Comparison of ENCODE assay signal across 23 cellular contexts in the genomic region with DNA sequence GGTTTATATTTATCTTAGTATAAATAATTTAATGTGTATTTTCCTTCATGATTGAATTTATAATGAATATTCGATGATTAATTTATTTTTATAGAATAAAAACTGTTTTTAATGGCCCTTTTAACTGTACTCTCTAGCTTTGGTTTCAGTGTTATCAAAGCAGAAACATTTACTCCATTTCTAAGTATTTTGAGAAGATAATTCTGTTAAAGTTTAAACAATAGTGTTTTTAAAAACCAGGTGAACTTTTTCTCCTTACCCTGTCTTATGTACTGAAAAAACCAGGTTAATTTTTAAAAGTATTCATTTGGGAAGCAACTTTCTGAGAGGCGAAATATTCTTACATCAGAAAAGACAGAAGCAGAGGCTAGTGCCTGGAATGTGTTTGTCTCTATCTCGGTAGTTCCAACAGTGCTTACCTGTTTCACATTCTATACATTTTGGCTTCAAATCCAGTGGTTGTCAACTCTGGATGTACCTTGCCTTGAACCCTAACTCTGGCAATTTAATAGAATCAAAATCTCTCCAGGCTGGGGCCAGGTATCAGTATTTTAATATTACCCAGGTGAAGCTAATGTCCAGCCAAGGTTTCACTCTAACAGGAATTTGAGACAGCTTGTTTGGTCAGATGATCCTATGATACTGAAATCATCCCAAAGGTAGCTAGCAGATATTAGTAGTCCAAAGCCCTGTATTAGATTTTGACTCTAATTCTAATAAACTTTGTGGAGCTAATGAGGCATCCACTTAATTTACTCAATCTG.
DNase-seq lines count a peak whose midpoint lies in the region; ATAC-seq, FAIRE-seq and TF ChIP-seq lines count a peak whose summit lies in the region.
"Had no signal": no experiment of that assay in that cellular context is flagged by ENCODE, and none has a peak within 500 bp of the region (broad histone marks: within the 10 kb centered on the region; RNA-seq: fewer than 3 reads in every experiment).

No MANE protein-coding gene starts in this region.

- H3K27ac ChIP-seq in liver (ENCODE audit: low read depth in 1 of 2, low read length in 2 of 2) (peak overlapping the region; percentile 21 to 41), HepG2 (ENCODE audit: extremely low read length, insufficient read depth, low read length) (no peak overlapping the region), kidney (ENCODE audit: low read depth in 2 of 2, low read length in 2 of 2) (peak overlapping the region; percentile 46 to 68), gastrocnemius medialis (peak overlapping the region; percentile 15 to 78 (median 38))
- H3K27ac ChIP-seq: 22Rv1, BLaER1, HL-60 had no signal

- in situ Hi-C loops in HepG2 (cut with HindIII; ENCODE audit: extremely low pct_ligation_motif_present, low pct_unique_long_range_greater_than_20kb) (no loop called here), gastrocnemius medialis (cut with MboI; ENCODE audit: low sequenced_read_pairs in 4 of 4) (no loop called here)

- TF ChIP-seq CTCF in liver (IDR thresholded peaks at IDR 0.05; ENCODE audit: low read depth, low read length, missing input control), result no peak
- TF ChIP-seq CTCF in HepG2 (CRISPR knock-in tag; IDR thresholded peaks at IDR 0.05), result no peak
- no peak for TF ChIP-seq CTCF in kidney (IDR thresholded peaks at IDR 0.05; ENCODE audit: borderline replicate concordance, extremely low read depth, insufficient read depth)
- TF ChIP-seq CTCF in gastrocnemius medialis (IDR thresholded peaks at IDR 0.05 in 4 of 5, conservative IDR thresholded peaks at IDR 0.05 in 1 of 5), result no peak

- no peaks in the 10 kb centered on the region for H3K79me2 ChIP-seq in HepG2 (ENCODE audit: insufficient read depth, low read length)

- H4K20me1 ChIP-seq in HepG2 (ENCODE audit: insufficient read depth, low read length), result no peaks in the 10 kb centered on the region
- H4K20me1 ChIP-seq: BLaER1 had no signal

- no peak overlapping the region for H3K4me3 Mint-ChIP-seq in immature natural killer cell
- H3K4me3 Mint-ChIP-seq: CD14-positive monocyte; CD4-positive, alpha-beta memory T cell; HFFc6 had no signal

- ATAC-seq in HepG2 (no peak), gastrocnemius medialis (no peak), HG03354 (IDR thresholded peaks at IDR 0.05; ENCODE audit: poor library complexity, severe bottlenecking, unreplicated experiment) (no peak), HG02759 (IDR thresholded peaks at IDR 0.05; ENCODE audit: unreplicated experiment) (no peak)
- ATAC-seq: HCT116, K562 had no signal

- no TSS peak for BruUV-seq in HepG2 (replicated peaks; lab: Mats Ljungman, UMichigan)

- no peaks in the 10 kb centered on the region for H3K9me3 ChIP-seq in liver (ENCODE audit: control insufficient read depth in 4 of 4, low read length in 3 of 4)
- H3K9me3 ChIP-seq in HepG2 (ENCODE audit: low read length), result no peaks in the 10 kb centered on the region
- H3K9me3 ChIP-seq in kidney (ENCODE audit: control insufficient read depth in 1 of 2, low read length in 2 of 2), result no peaks in the 10 kb centered on the region
- no peaks in the 10 kb centered on the region for H3K9me3 ChIP-seq in gastrocnemius medialis

- TF ChIP-seq RAD21 in liver (IDR thresholded peaks at IDR 0.05) (no peak), HepG2 (CRISPR knock-in tag; IDR thresholded peaks at IDR 0.05) (no peak)

- H3K27me3 ChIP-seq in liver (ENCODE audit: control insufficient read depth in 4 of 4, insufficient read depth in 4 of 4, low read length in 3 of 4) (no peaks in the 10 kb centered on the region), HepG2 (ENCODE audit: control insufficient read depth in 1 of 2, insufficient read depth in 2 of 2, low read length in 2 of 2) (no peaks in the 10 kb centered on the region), gastrocnemius medialis (no peaks in the 10 kb centered on the region)
- H3K27me3 ChIP-seq: BLaER1 had no signal

- TF ChIP-seq EP300 in HepG2 (IDR thresholded peaks at IDR 0.05; ENCODE audit: low read depth in 2 of 2, low read length in 2 of 2) (no peak), HepG2 (CRISPR knock-in tag; IDR thresholded peaks at IDR 0.05; ENCODE audit: borderline replicate concordance) (no peak)

- TF ChIP-seq POLR2A in HepG2 (IDR thresholded peaks at IDR 0.05; ENCODE audit: insufficient read depth in 1 of 2, low read depth in 2 of 2, low read length in 2 of 2), result no peak
- no peak for TF ChIP-seq POLR2A in gastrocnemius medialis (IDR thresholded peaks at IDR 0.05)

- no peaks in the 10 kb centered on the region for H3K4me1 Mint-ChIP-seq in immature natural killer cell
- H3K4me1 Mint-ChIP-seq: CD14-positive monocyte; CD4-positive, alpha-beta memory T cell had no signal

- no peak overlapping the region for H3K27ac Mint-ChIP-seq in immature natural killer cell
- H3K27ac Mint-ChIP-seq: CD14-positive monocyte; CD4-positive, alpha-beta memory T cell; HFFc6 had no signal

- H3K36me3 ChIP-seq in liver (ENCODE audit: control insufficient read depth in 4 of 4, insufficient read depth in 3 of 4, low read depth in 1 of 4, low read length in 3 of 4) (no peaks in the 10 kb centered on the region), HepG2 (replicated peaks in 1 of 2; ENCODE audit: control insufficient read depth in 1 of 2, insufficient read depth in 2 of 2, low read length in 2 of 2) (no peaks in the 10 kb centered on the region), kidney (ENCODE audit: control insufficient read depth in 1 of 2, insufficient read depth in 2 of 2, low read length in 2 of 2) (no peaks in the 10 kb centered on the region), gastrocnemius medialis (no peaks in the 10 kb centered on the region)
- H3K36me3 ChIP-seq: BLaER1 had no signal

- no peaks in the 10 kb centered on the region for H3K36me3 Mint-ChIP-seq in immature natural killer cell
- H3K36me3 Mint-ChIP-seq: CD4-positive, alpha-beta memory T cell had no signal

- H2AFZ ChIP-seq in HepG2 (ENCODE audit: low read length), result no peak overlapping the region

- H3K4me1 ChIP-seq in liver (ENCODE audit: control insufficient read depth in 4 of 4, insufficient read depth in 4 of 4, low read length in 3 of 4) (peaks cover 0 to 21% (median 10%) of the 10 kb centered on the region in 4 donors), HepG2 (ENCODE audit: insufficient read depth, low read length) (no peaks in the 10 kb centered on the region), kidney (ENCODE audit: control insufficient read depth in 1 of 2, insufficient read depth in 1 of 2, low read depth in 1 of 2, low read length in 2 of 2) (peaks cover 0 to 18% of the 10 kb centered on the region in 2 donors), gastrocnemius medialis (peaks cover 29 to 30% of the 10 kb centered on the region in 2 donors)
- H3K4me1 ChIP-seq: BLaER1 had no signal

- CTCF ChIA-PET in HepG2 (lab: Yijun Ruan, JAX; ENCODE audit: low intra/inter-chr PET ratio, low total read pairs), result no interaction called here

- intact Hi-C loops in HepG2 (cut with micrococcal nuclease; ENCODE audit: unreplicated experiment), result no loop called here
- intact Hi-C loops in kidney (cut with DNase I), result no loop called here
- intact Hi-C loops in gastrocnemius medialis (cut with DNase I; ENCODE audit: low total_unique reads), result no loop called here

- peaks cover 0 to 6% (median 0%) of the 10 kb centered on the region in 6 donors for H3K9me3 Mint-ChIP-seq in immature natural killer cell

- 35% methylated on average over 3 of the region's 3 CpGs for WGBS in liver
- WGBS in HepG2 (ENCODE audit: low lambda C conversion rate), result 36% methylated on average over 3 of the region's 3 CpGs

- FAIRE-seq in HepG2 (lab: Jason Lieb, UNC) (no peak), kidney (lab: Jason Lieb, UNC) (peak; percentile 60)
- FAIRE-seq: GM12892, GM18507, K562 had no signal

- POLR2A ChIA-PET in HepG2 (lab: Yijun Ruan, JAX), result no interaction called here

- H3K4me2 ChIP-seq in HepG2 (ENCODE audit: low read depth, low read length), result no peak overlapping the region
- H3K4me2 ChIP-seq: BLaER1 had no signal

- DNase-seq in HepG2 (ENCODE audit: low spot score) (no peak), kidney (no peak), gastrocnemius medialis (no peak), immature natural killer cell (no peak)
- DNase-seq: CD4-positive, alpha-beta memory T cell; DMS153; DMS79; GDM1; GOT3; H7; HFFc6; IMR-90 had no signal

- peak overlapping the region in 1 of 2 donors; percentile 36 for H3K9ac ChIP-seq in liver (ENCODE audit: low read depth in 1 of 2, low read length in 2 of 2)
- no peak overlapping the region for H3K9ac ChIP-seq in HepG2 (ENCODE audit: insufficient read depth, low read depth, low read length)
- H3K9ac ChIP-seq in kidney (ENCODE audit: low read length in 2 of 2), result no peak overlapping the region
- H3K9ac ChIP-seq: BLaER1 had no signal

- peaks cover 0 to 7% (median 2%) of the 10 kb centered on the region in 3 donors for H3K27me3 Mint-ChIP-seq in immature natural killer cell (ENCODE audit: low read depth in 3 of 3)

- peak overlapping the region in 1 of 3 donors; percentile 3 for H3K4me3 ChIP-seq in liver (ENCODE audit: low read depth in 1 of 3, low read length in 3 of 3)
- H3K4me3 ChIP-seq in HepG2 (replicated peaks in 1 of 3; ENCODE audit: insufficient read depth in 1 of 3, low read depth in 2 of 3, low read length in 3 of 3), result no peak overlapping the region
- no peak overlapping the region for H3K4me3 ChIP-seq in kidney (ENCODE audit: low read length in 2 of 2)
- H3K4me3 ChIP-seq in gastrocnemius medialis, result no peak overlapping the region
- H3K4me3 ChIP-seq: BLaER1, K562 had no signal

TF ChIP-seq in liver, 16 proteins besides CTCF, POLR2A, EP300 and RAD21:
- TF ChIP-seq, protein P1, sequence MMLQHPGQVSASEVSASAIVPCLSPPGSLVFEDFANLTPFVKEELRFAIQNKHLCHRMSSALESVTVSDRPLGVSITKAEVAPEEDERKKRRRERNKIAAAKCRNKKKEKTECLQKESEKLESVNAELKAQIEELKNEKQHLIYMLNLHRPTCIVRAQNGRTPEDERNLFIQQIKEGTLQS (IDR thresholded peaks at IDR 0.05), result no peak

TF ChIP-seq in HepG2, 621 proteins besides CTCF, POLR2A, EP300 and RAD21:
- TF ChIP-seq ZFYVE20 (CRISPR knock-in tag; IDR thresholded peaks at IDR 0.05; ENCODE audit: borderline replicate concordance, low read depth), result no peak
- TF ChIP-seq ZNF704 (CRISPR knock-in tag; IDR thresholded peaks at IDR 0.05; ENCODE audit: borderline replicate concordance), result no peak
- no peak for TF ChIP-seq ZFP62 (CRISPR knock-in tag; IDR thresholded peaks at IDR 0.05)
- no peak for TF ChIP-seq ZNF234 (CRISPR knock-in tag; conservative IDR thresholded peaks at IDR 0.05)
- TF ChIP-seq KLF13 (CRISPR knock-in tag; IDR thresholded peaks at IDR 0.05), result no peak
- no peak for TF ChIP-seq SP2 (CRISPR knock-in tag; IDR thresholded peaks at IDR 0.05)
